In the genomic region with DNA sequence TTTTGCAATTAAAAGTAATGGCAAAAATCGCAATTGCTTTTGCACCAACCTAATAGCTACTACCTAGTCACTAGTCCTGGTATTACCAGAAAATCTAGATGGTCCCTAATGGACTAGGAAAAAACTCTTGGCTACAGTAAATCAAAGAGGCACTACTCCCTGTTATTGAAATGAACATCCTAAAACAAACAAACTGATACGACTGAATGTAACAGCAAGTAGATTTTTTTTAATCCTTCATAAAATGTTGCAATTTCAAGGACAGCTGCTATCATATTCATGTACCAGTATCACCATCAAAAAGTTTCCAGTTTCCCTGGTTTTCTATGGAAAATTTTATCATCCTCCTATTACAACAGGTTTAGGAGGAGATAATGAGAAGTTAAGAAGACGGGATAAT, we compare ENCODE assay signal across 20 cellular contexts.
"Had no signal": no experiment of that assay in that cellular context is flagged by ENCODE, and none has a peak within 500 bp of the region (broad histone marks: within the 10 kb centered on the region; RNA-seq: fewer than 3 reads in every experiment).

No MANE protein-coding gene starts in this region.

- H3K4me2 ChIP-seq: KMS-11, SK-N-SH had no signal

- H3K4me3 ChIP-seq: K562 had no signal

- H3K27ac ChIP-seq: KMS-11, RWPE1 had no signal

- FAIRE-seq: K562 had no signal

- DNase-seq: Kasumi-1, MM.1S, MV-4-11, NCI-H1048, NCI-H1436, NCI-H187, NCI-H2029, NCI-H2081 treated with DMSO at 0.1 percent for 48 hours, NCI-H2171, NCI-H226, NCI-H446, NCI-H510A, NCI-H524 treated with DMSO at 0.1 percent for 48 hours, NCI-H774, SHP77, SK-N-SH, SW 1271 had no signal

- H3K9me3 ChIP-seq: SK-N-SH had no signal

- ATAC-seq: K562 had no signal

- H3K9ac ChIP-seq: KMS-11, SK-N-SH had no signal
